ENCODE assay signal across 1 cellular context in the genomic region with DNA sequence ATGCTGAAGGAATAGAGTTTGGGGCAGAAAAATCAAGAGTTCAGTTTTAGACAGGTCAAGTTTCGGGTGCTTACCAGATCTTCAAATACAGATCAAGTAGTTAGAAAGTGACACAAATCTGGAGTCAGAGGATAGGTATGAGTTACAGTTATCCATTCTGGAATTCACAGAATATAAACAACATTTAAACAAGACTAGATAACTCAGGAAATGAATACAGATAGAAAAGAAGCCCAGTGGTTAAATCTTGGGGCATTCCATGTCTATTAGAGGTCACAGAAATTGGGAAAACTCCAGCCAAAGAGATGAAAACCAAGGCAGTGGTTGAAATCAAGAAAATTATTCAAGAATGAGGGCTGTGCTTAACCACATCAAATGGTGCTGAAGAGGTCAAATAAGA.
TF ChIP-seq lines count a peak whose summit lies in the region.

No MANE protein-coding gene starts in this region.

TF ChIP-seq in WTC11, 78 proteins besides CTCF, POLR2A, EP300 and RAD21 (continued from another document):
- TF ChIP-seq ATF6 (CRISPR knock-in tag; IDR thresholded peaks at IDR 0.05) (no peak), GRHL2 (CRISPR knock-in tag; IDR thresholded peaks at IDR 0.05; ENCODE audit: insufficient replicate concordance, severe bottlenecking) (no peak)
TF ChIP-seq in WTC11: peak in this region for 0.
